In genomic region chr19:54162241-54162805, GRCh38 we compare ENCODE assay signal across 8 cellular contexts. TPM values are rescaled to one million over a fixed set of nuclear protein-coding genes. Genes with fewer than 3 reads are reported as not detected.
DNase-seq lines count a peak whose midpoint lies in the region; ATAC-seq, FAIRE-seq and TF ChIP-seq lines count a peak whose summit lies in the region.

No MANE protein-coding gene starts in this region.

- WGBS in small intestine, 3 donors, result 1 to 3% (median 2%) methylated on average over 28 to 34 of the region's 35 CpGs

- peaks cover 24% of the 10 kb centered on the region for H3K36me3 Mint-ChIP-seq in CD4-positive, alpha-beta T cell (ENCODE audit: low read depth)

- H3K4me1 Mint-ChIP-seq in CD4-positive, alpha-beta T cell (ENCODE audit: low read depth), result peaks cover 49% of the 10 kb centered on the region

- no peak for TF ChIP-seq CTCF in CD4-positive, alpha-beta T cell (IDR thresholded peaks at IDR 0.05)
- no peak for TF ChIP-seq CTCF in astrocyte of the cerebellum (IDR thresholded peaks at IDR 0.05; ENCODE audit: low read depth, low read length, missing control alignments)

- no peaks in the 10 kb centered on the region for H3K27me3 ChIP-seq in CD4-positive, alpha-beta T cell (ENCODE audit: control insufficient read depth, insufficient read depth, low read length)
- H3K27me3 ChIP-seq in iPS-15b (ENCODE audit: control insufficient read depth, insufficient read depth, low read length) (peaks cover 4% of the 10 kb centered on the region), small intestine (ENCODE audit: control insufficient read depth in 2 of 2, insufficient read depth in 2 of 2, low read length in 2 of 2) (no peaks in the 10 kb centered on the region)

- peak; percentile 58 to 82 (median 72) for DNase-seq in CD4-positive, alpha-beta T cell
- peak; percentile 39 for DNase-seq in LHCN-M2 (ENCODE audit: low read depth)
- peak; percentile 67 for DNase-seq in T1000 (lab: John Stamatoyannopoulos, UW)
- no peak for DNase-seq in astrocyte of the cerebellum (ENCODE audit: low read depth)
- peak; percentile 92 for DNase-seq in small intestine

- intact Hi-C loops in CD4-positive, alpha-beta T cell (cut with DNase I, micrococcal nuclease), result no loop called here

- FAIRE-seq in small intestine (lab: Jason Lieb, UNC), result no peak

- no peak overlapping the region for H3K9ac ChIP-seq in iPS-15b (ENCODE audit: low read depth, low read length)

- no peaks in the 10 kb centered on the region for H3K9me3 ChIP-seq in CD4-positive, alpha-beta T cell (ENCODE audit: control insufficient read depth, low read length)
- H3K9me3 ChIP-seq in iPS-15b (ENCODE audit: control insufficient read depth, insufficient read depth, low read length), result no peaks in the 10 kb centered on the region
- no peaks in the 10 kb centered on the region for H3K9me3 ChIP-seq in small intestine (ENCODE audit: control insufficient read depth, low read depth)

- no peaks in the 10 kb centered on the region for H3K9me3 Mint-ChIP-seq in CD4-positive, alpha-beta T cell

- CTCF ChIA-PET in CD4-positive, alpha-beta T cell (lab: Charles Lee), result no interaction called here

- in situ Hi-C loops in astrocyte of the cerebellum (cut with HindIII; ENCODE audit: low sequenced_read_pairs), result no loop called here

- H3K36me3 ChIP-seq in iPS-15b (ENCODE audit: control insufficient read depth, insufficient read depth, low read length) (peaks cover 2% of the 10 kb centered on the region), small intestine (ENCODE audit: control insufficient read depth in 2 of 2, insufficient read depth in 2 of 2, low read length in 2 of 2) (no peaks in the 10 kb centered on the region)

- H3K27ac ChIP-seq in CD4-positive, alpha-beta T cell (ENCODE audit: low read depth, low read length), result no peak overlapping the region
- peak overlapping the region; percentile 82 to 83 for H3K27ac ChIP-seq in small intestine (ENCODE audit: low read depth in 1 of 2, low read length in 1 of 2)

- POLR2A ChIA-PET in CD4-positive, alpha-beta T cell (lab: Charles Lee), result interaction anchor here (1.0 to 1.9 kb wide), 2 partner anchors 25 to 27 kb away, joined by 3 to 6 read pairs; partner anchors contain the start of genes CNOT3 and MBOAT7

- no peaks in the 10 kb centered on the region for H3K27me3 Mint-ChIP-seq in CD4-positive, alpha-beta T cell

- H3K4me1 ChIP-seq in iPS-15b (ENCODE audit: control insufficient read depth, insufficient read depth, low read length) (peaks cover 9% of the 10 kb centered on the region), small intestine (ENCODE audit: control insufficient read depth in 2 of 2, insufficient read depth in 1 of 2, low read depth in 1 of 2, low read length in 1 of 2) (peaks cover 7 to 20% of the 10 kb centered on the region in 2 donors)

- peak overlapping the region; percentile 20 for H3K27ac Mint-ChIP-seq in CD4-positive, alpha-beta T cell

- peak overlapping the region; percentile 89 for H3K4me3 Mint-ChIP-seq in CD4-positive, alpha-beta T cell

- peak; percentile 16 for ATAC-seq in CD4-positive, alpha-beta T cell (ENCODE audit: poor library complexity)
- no peak for ATAC-seq in GM19467 (IDR thresholded peaks at IDR 0.05; ENCODE audit: unreplicated experiment)
- ATAC-seq in GM19023 (IDR thresholded peaks at IDR 0.05; ENCODE audit: unreplicated experiment), result no peak

- H3K4me3 ChIP-seq in astrocyte of the cerebellum (ENCODE audit: low read depth, low read length) (peak overlapping the region; percentile 34), iPS-15b (ENCODE audit: low read depth, low read length) (peak overlapping the region; percentile 68), small intestine (ENCODE audit: low read depth in 1 of 2, low read length in 2 of 2) (peak overlapping the region in 1 of 2 donors; percentile 32)

RNA-seq across cellular contexts. Expression of gene LENG1, which starts 2.8 kb away (rescaled TPM):
- total RNA-seq in CD4-positive, alpha-beta T cell, result 10 to 100 TPM; 14.4 to 16.0 TPM
- total RNA-seq in LHCN-M2 (2014; rRNA removed), result 5.2 and 9.2 TPM in 2 replicates
- polyA plus RNA-seq in LHCN-M2 (2012), result 10.5 TPM
- 10 to 100 TPM in 1 of 3 donors, 1 to 10 TPM in 2; 6.7 to 11.1 (median 9.7) TPM for polyA plus RNA-seq in small intestine

RNA-seq across cellular contexts. Expression of gene TMC4, which starts 10.6 kb away (rescaled TPM):
- total RNA-seq in CD4-positive, alpha-beta T cell, result 1 to 10 TPM in 1 of 2 experiments, under 1 TPM in 1; 0.84 to 1.5 TPM
- 0.40 and 0.51 TPM in 2 replicates for total RNA-seq in LHCN-M2 (2014; rRNA removed)
- 1.3 TPM for polyA plus RNA-seq in LHCN-M2 (2012)
- 100 to 1,000 TPM in 2 of 3 donors, 10 to 100 TPM in 1; 40.6 to 174 (median 118) TPM for polyA plus RNA-seq in small intestine

RNA-seq across cellular contexts. Expression of gene CNOT3, which starts 24.8 kb away (rescaled TPM):
- total RNA-seq in CD4-positive, alpha-beta T cell, result 10 to 100 TPM; 26.7 to 28.7 TPM
- 18.2 and 18.4 TPM in 2 replicates for total RNA-seq in LHCN-M2 (2014; rRNA removed)
- 29.3 TPM for polyA plus RNA-seq in LHCN-M2 (2012)
- 10 to 100 TPM; 24.4 to 31.1 (median 25.9) TPM for polyA plus RNA-seq in small intestine

RNA-seq across cellular contexts. Expression of gene MBOAT7, which starts 27.1 kb away (rescaled TPM):
- total RNA-seq in CD4-positive, alpha-beta T cell, result 10 to 100 TPM; 13.7 to 18.0 TPM
- 123 and 192 TPM in 2 replicates for total RNA-seq in LHCN-M2 (2014; rRNA removed)
- 75.7 TPM for polyA plus RNA-seq in LHCN-M2 (2012)
- 10 to 100 TPM; 47.8 to 55.2 (median 54.2) TPM for polyA plus RNA-seq in small intestine

RNA-seq across cellular contexts. Expression of gene TSEN34, which starts 28.8 kb away (rescaled TPM):
- total RNA-seq in CD4-positive, alpha-beta T cell, result 1 to 10 TPM; 8.4 to 8.6 TPM
- 162 and 168 TPM in 2 replicates for total RNA-seq in LHCN-M2 (2014; rRNA removed)
- polyA plus RNA-seq in LHCN-M2 (2012), result 69.5 TPM
- 10 to 100 TPM; 32.7 to 50.3 (median 39.3) TPM for polyA plus RNA-seq in small intestine
